ENCODE assay signal across 7 cellular contexts in genomic region chr7:65879292-65880153, GRCh38. TPM values are rescaled to one million over a fixed set of nuclear protein-coding genes. Genes with fewer than 3 reads are reported as not detected.
A peak's percentile ranks its signal among the peaks of the same experiment; 100 is the strongest.
DNase-seq lines count a peak whose midpoint lies in the region; ATAC-seq and TF ChIP-seq lines count a peak whose summit lies in the region.
"Not testable (repeated sequence)": the region's sequence is repeated elsewhere in the genome, so short reads cannot be mapped to it uniquely, and the experiment has no call there.

No MANE protein-coding gene starts in this region.

- H3K27ac Mint-ChIP-seq in activated T-helper 17 cell treated with anti-CD3 and anti-CD28 coated beads, Interleukin-2, amount 50 U/mL, for 72 hours = peak overlapping the region; percentile 53
- H3K27ac Mint-ChIP-seq in stimulated activated effector memory CD8-positive, alpha-beta T cell treated with anti-CD3 and anti-CD28 coated beads, Interleukin-12 subunit alpha, Interleukin-12 subunit beta, amount 100 ng/mL, for 72 hours = peak overlapping the region; percentile 8

- H3K4me1 Mint-ChIP-seq in activated T-helper 17 cell treated with anti-CD3 and anti-CD28 coated beads, Interleukin-2, amount 50 U/mL, for 72 hours = not testable (repeated sequence)
- peaks cover 14% of the 10 kb centered on the region for H3K4me1 Mint-ChIP-seq in stimulated activated effector memory CD8-positive, alpha-beta T cell treated with anti-CD3 and anti-CD28 coated beads, Interleukin-12 subunit alpha, Interleukin-12 subunit beta, amount 100 ng/mL, for 72 hours

- H3K36me3 Mint-ChIP-seq in activated T-helper 17 cell treated with anti-CD3 and anti-CD28 coated beads, Interleukin-2, amount 50 U/mL, for 72 hours (ENCODE audit: low read depth) = not testable (repeated sequence)
- peaks cover 16% of the 10 kb centered on the region for H3K36me3 Mint-ChIP-seq in stimulated activated effector memory CD8-positive, alpha-beta T cell treated with anti-CD3 and anti-CD28 coated beads, Interleukin-12 subunit alpha, Interleukin-12 subunit beta, amount 100 ng/mL, for 72 hours

- H3K4me2 ChIP-seq in Karpas-422 (ENCODE audit: low read depth, low read length, poor library complexity, severe bottlenecking) = peak overlapping the region; percentile 42
- not testable (repeated sequence) for H3K4me2 ChIP-seq in hepatocyte

- not testable (repeated sequence) for H3K9ac ChIP-seq in Karpas-422 (ENCODE audit: low read length)

- H3K9me3 ChIP-seq in Karpas-422 (ENCODE audit: low read length); hepatocyte (ENCODE audit: low read depth): not testable (repeated sequence)

- H3K9me3 Mint-ChIP-seq in activated T-helper 17 cell treated with anti-CD3 and anti-CD28 coated beads, Interleukin-2, amount 50 U/mL, for 72 hours; stimulated activated effector memory CD8-positive, alpha-beta T cell treated with anti-CD3 and anti-CD28 coated beads, Interleukin-12 subunit alpha, Interleukin-12 subunit beta, amount 100 ng/mL, for 72 hours: not testable (repeated sequence)

- H3K4me3 Mint-ChIP-seq in activated T-helper 17 cell treated with anti-CD3 and anti-CD28 coated beads, Interleukin-2, amount 50 U/mL, for 72 hours; stimulated activated effector memory CD8-positive, alpha-beta T cell treated with anti-CD3 and anti-CD28 coated beads, Interleukin-12 subunit alpha, Interleukin-12 subunit beta, amount 100 ng/mL, for 72 hours: not testable (repeated sequence)

- not testable (repeated sequence) for H3K27me3 ChIP-seq in Karpas-422 (ENCODE audit: low read length); hepatocyte

- H3K4me3 ChIP-seq in Karpas-422 (ENCODE audit: low read length); hepatocyte: not testable (repeated sequence)

- not testable (repeated sequence) for H2AFZ ChIP-seq in Karpas-422 (ENCODE audit: low read length); hepatocyte

- not testable (repeated sequence) for H3K27me3 Mint-ChIP-seq in activated T-helper 17 cell treated with anti-CD3 and anti-CD28 coated beads, Interleukin-2, amount 50 U/mL, for 72 hours

- DNase-seq in Karpas-422; hepatocyte (ENCODE audit: low spot score); stimulated activated effector memory CD8-positive, alpha-beta T cell treated with anti-CD3 and anti-CD28 coated beads, Interleukin-12 subunit alpha, Interleukin-12 subunit beta, amount 100 ng/mL, for 72 hours (ENCODE audit: low spot score in 2 of 2): not testable (repeated sequence)

- peaks cover 23% of the 10 kb centered on the region for H3K4me1 ChIP-seq in Karpas-422 (ENCODE audit: low read length)
- not testable (repeated sequence) for H3K4me1 ChIP-seq in hepatocyte (ENCODE audit: insufficient read depth)

- H3K36me3 ChIP-seq in Karpas-422 (ENCODE audit: insufficient read depth, low read length); hepatocyte (replicated peaks; ENCODE audit: insufficient read depth, low read depth): not testable (repeated sequence)

- not testable (repeated sequence) for TF ChIP-seq POLR2A in GM18505 (IDR thresholded peaks at IDR 0.05; ENCODE audit: borderline replicate concordance, extremely low read depth, insufficient read depth, insufficient read length)

- peaks cover 81% of the 10 kb centered on the region for H3K79me2 ChIP-seq in Karpas-422 (ENCODE audit: low read length)
- H3K79me2 ChIP-seq in hepatocyte = peaks cover 73% of the 10 kb centered on the region

- 76% methylated on average over 5 of the region's 5 CpGs for WGBS in hepatocyte (ENCODE audit: low lambda C conversion rate, missing lambda C conversion rate)

- ATAC-seq in GM18505 (IDR thresholded peaks at IDR 0.05; ENCODE audit: unreplicated experiment) = peak; percentile 47
- ATAC-seq in GM21360 (IDR thresholded peaks at IDR 0.05; ENCODE audit: unreplicated experiment) = peak; percentile 48
- peak; percentile 50 for ATAC-seq in HG02885 (IDR thresholded peaks at IDR 0.05; ENCODE audit: poor library complexity, unreplicated experiment)
- not testable (repeated sequence) for ATAC-seq in activated T-helper 17 cell treated with anti-CD3 and anti-CD28 coated beads, Interleukin-2, amount 50 U/mL, for 72 hours (replicated peaks); stimulated activated effector memory CD8-positive, alpha-beta T cell treated with anti-CD3 and anti-CD28 coated beads, Interleukin-12 subunit alpha, Interleukin-12 subunit beta, amount 100 ng/mL, for 72 hours

- not testable (repeated sequence) for H4K20me1 ChIP-seq in Karpas-422 (ENCODE audit: insufficient read depth, low read depth, low read length); hepatocyte (ENCODE audit: insufficient read depth, poor library complexity, severe bottlenecking)

- peak overlapping the region; percentile 53 for H3K27ac ChIP-seq in Karpas-422 (ENCODE audit: low read length)
- peak overlapping the region; percentile 50 for H3K27ac ChIP-seq in hepatocyte

- TF ChIP-seq CTCF in hepatocyte (IDR thresholded peaks at IDR 0.05; ENCODE audit: poor library complexity) = not testable (repeated sequence)

- not testable (repeated sequence) for H3K9me2 ChIP-seq in Karpas-422 (replicated peaks; ENCODE audit: insufficient read depth, low read length); hepatocyte (replicated peaks; ENCODE audit: insufficient read depth)

RNA-seq across cellular contexts. Expression of gene VKORC1L1, which starts 6.6 kb away (rescaled TPM):
- total RNA-seq in Karpas-422 (2014; rRNA removed; shearing (Covaris generic); ENCODE audit: low replicate concordance) = 7.9 and 23.6 TPM in 2 replicates
- 10 to 100 TPM; 10.4 to 22.8 TPM for total RNA-seq in activated T-helper 17 cell treated with anti-CD3 and anti-CD28 coated beads, Interleukin-2, amount 50 U/mL, for 72 hours
- 23.5 and 28.5 TPM in 2 replicates for total RNA-seq in hepatocyte
- 19.0 and 22.2 TPM in 2 replicates for polyA plus RNA-seq in hepatocyte
